ENCODE assay signal across 8 cellular contexts in genomic region chr10:42782446-42783180, GRCh38. TPM values are rescaled to one million over a fixed set of nuclear protein-coding genes. Genes with fewer than 3 reads are reported as not detected.
DNase-seq lines count a peak whose midpoint lies in the region; ATAC-seq and TF ChIP-seq lines count a peak whose summit lies in the region.

A gene with protein sequence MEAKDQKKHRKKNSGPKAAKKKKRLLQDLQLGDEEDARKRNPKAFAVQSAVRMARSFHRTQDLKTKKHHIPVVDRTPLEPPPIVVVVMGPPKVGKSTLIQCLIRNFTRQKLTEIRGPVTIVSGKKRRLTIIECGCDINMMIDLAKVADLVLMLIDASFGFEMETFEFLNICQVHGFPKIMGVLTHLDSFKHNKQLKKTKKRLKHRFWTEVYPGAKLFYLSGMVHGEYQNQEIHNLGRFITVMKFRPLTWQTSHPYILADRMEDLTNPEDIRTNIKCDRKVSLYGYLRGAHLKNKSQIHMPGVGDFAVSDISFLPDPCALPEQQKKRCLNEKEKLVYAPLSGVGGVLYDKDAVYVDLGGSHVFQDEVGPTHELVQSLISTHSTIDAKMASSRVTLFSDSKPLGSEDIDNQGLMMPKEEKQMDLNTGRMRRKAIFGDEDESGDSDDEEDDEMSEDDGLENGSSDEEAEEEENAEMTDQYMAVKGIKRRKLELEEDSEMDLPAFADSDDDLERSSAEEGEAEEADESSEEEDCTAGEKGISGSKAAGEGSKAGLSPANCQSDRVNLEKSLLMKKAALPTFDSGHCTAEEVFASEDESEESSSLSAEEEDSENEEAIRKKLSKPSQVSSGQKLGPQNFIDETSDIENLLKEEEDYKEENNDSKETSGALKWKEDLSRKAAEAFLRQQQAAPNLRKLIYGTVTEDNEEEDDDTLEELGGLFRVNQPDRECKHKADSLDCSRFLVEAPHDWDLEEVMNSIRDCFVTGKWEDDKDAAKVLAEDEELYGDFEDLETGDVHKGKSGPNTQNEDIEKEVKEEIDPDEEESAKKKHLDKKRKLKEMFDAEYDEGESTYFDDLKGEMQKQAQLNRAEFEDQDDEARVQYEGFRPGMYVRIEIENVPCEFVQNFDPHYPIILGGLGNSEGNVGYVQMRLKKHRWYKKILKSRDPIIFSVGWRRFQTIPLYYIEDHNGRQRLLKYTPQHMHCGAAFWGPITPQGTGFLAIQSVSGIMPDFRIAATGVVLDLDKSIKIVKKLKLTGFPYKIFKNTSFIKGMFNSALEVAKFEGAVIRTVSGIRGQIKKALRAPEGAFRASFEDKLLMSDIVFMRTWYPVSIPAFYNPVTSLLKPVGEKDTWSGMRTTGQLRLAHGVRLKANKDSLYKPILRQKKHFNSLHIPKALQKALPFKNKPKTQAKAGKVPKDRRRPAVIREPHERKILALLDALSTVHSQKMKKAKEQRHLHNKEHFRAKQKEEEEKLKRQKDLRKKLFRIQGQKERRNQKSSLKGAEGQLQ (plus strand): TSS chr10:42782795. CDS start chr10:42784395, 1,600 bp downstream.

- H3K4me3 ChIP-seq in MM.1S (ENCODE audit: low read length) = peak within 1 kb of the TSS; percentile 83
- peak within 1 kb of the TSS; percentile 94 for H3K4me3 ChIP-seq in fibroblast of the aortic adventitia (ENCODE audit: low read depth, low read length)

- H3K4me1 ChIP-seq in MM.1S (ENCODE audit: low read length) = no peaks in the 10 kb centered on the region; the same call in 1 of the 2 replicates

- no peaks in the 10 kb centered on the region for H3K9me2 ChIP-seq in MM.1S (replicated peaks; ENCODE audit: insufficient read depth, low read length)

- peak; percentile 94 for ATAC-seq in stimulated activated naive CD8-positive, alpha-beta T cell treated with anti-CD3 and anti-CD28 coated beads, Interleukin-15, Interleukin-2, amounts not matched to agents 100 U/mL and 50 U/mL, for 24 hours

- H3K27ac Mint-ChIP-seq in nephron = peak within 1 kb of the TSS; percentile 89 to 94 (median 91)

- H3K9ac ChIP-seq in MM.1S (ENCODE audit: low read length) = peak within 1 kb of the TSS; percentile 87

- peaks cover 17% of the 10 kb centered on the region for H3K27me3 Mint-ChIP-seq in nephron (ENCODE audit: low read depth)

- no peak for TF ChIP-seq CTCF in MM.1S (IDR thresholded peaks at IDR 0.05; ENCODE audit: low read length)
- TF ChIP-seq CTCF in fibroblast of the aortic adventitia (IDR thresholded peaks at IDR 0.05; ENCODE audit: insufficient read depth, low read length) = no peak
- TF ChIP-seq CTCF in nephron (IDR thresholded peaks at IDR 0.05; ENCODE audit: unreplicated experiment in 3 of 3) = no peak

- peak within 1 kb of the TSS; percentile 98 for H2AFZ ChIP-seq in MM.1S (ENCODE audit: low read length)

- H3K79me2 ChIP-seq in MM.1S (ENCODE audit: low read length) = peaks cover 34% of the 10 kb centered on the region

- H3K9me3 ChIP-seq in MM.1S (replicated peaks; ENCODE audit: insufficient read depth, low read length) = no peaks in the 10 kb centered on the region

- no peaks in the 10 kb centered on the region for H4K20me1 ChIP-seq in MM.1S (ENCODE audit: insufficient read depth, low read length)

- peaks cover 22% of the 10 kb centered on the region for H3K36me3 Mint-ChIP-seq in nephron (ENCODE audit: low read depth)

- H3F3A ChIP-seq in MM.1S (ENCODE audit: insufficient read depth, low read length) = no peaks in the 10 kb centered on the region

- no peaks in the 10 kb centered on the region for H3K9me3 Mint-ChIP-seq in nephron

- H3K36me3 ChIP-seq in MM.1S (replicated peaks; ENCODE audit: insufficient read depth, low read length) = peaks cover 2% of the 10 kb centered on the region; the same call in 1 of the 2 replicates

- in situ Hi-C loops in G401 (cut with HindIII; ENCODE audit: low sequenced_read_pairs) = no loop called here

- peak within 1 kb of the TSS; percentile 96 to 100 (median 97) for H3K4me3 Mint-ChIP-seq in nephron

- H3K27me3 ChIP-seq in MM.1S (replicated peaks; ENCODE audit: insufficient read depth, low read length) = no peaks in the 10 kb centered on the region

- peak within 1 kb of the TSS; percentile 78; the same call in 1 of the 2 replicates for H3K27ac ChIP-seq in MM.1S (ENCODE audit: low read length)

- peak within 1 kb of the TSS; percentile 85 for H3K4me2 ChIP-seq in MM.1S (ENCODE audit: low read depth, low read length)

- peaks cover 6% of the 10 kb centered on the region for H3K4me1 Mint-ChIP-seq in nephron

- DNase-seq in G401 (ENCODE audit: low spot score) = peak; percentile 94
- peak; percentile 92 for DNase-seq in HCEC 1CT
- peak; percentile 93 for DNase-seq in MM.1S
- DNase-seq in SHP77 treated with DMSO at 0.1 percent for 48 hours (lab: John Stamatoyannopoulos, UW) = peak; percentile 84
- DNase-seq in activated effector memory CD4-positive, alpha-beta T cell treated with anti-CD3 and anti-CD28 coated beads, Interleukin-2, amount 50 U/mL, for 16 hours = peak; percentile 95
- peak; percentile 95 for DNase-seq in fibroblast of the aortic adventitia (ENCODE audit: low read depth)
- peak; percentile 87 for DNase-seq in stimulated activated naive CD8-positive, alpha-beta T cell treated with anti-CD3 and anti-CD28 coated beads, Interleukin-15, Interleukin-2, amounts not matched to agents 100 U/mL and 50 U/mL, for 24 hours

RNA-seq across cellular contexts. Expression of the gene that starts here (rescaled TPM):
- 18.4 and 27.7 TPM in 2 replicates for total RNA-seq in G401 (2014; rRNA removed; shearing (Covaris generic))
- total RNA-seq in fibroblast of the aortic adventitia (ENCODE audit: low replicate concordance) = 16.1 and 29.6 TPM in 2 replicates

Comparison
In these comparisons a context has a peak if more than half of its experiments do, and no peak if none do; other contexts are left out.
1. Peak in every context shown above with its lines: DNase-seq, ATAC-seq, H3K4me3 ChIP-seq and H3K27ac ChIP-seq.